Comparison of ENCODE assay signal across 1 cellular context in genomic region chr18:36771246-36771645, GRCh38.
TF ChIP-seq lines count a peak whose summit lies in the region.

No MANE protein-coding gene starts in this region.

TF ChIP-seq in GM23338, 12 proteins besides CTCF, POLR2A, EP300 and RAD21 (continued from another document):
- TF ChIP-seq ZNF462 (CRISPR knock-in tag; IDR thresholded peaks at IDR 0.05) (no peak), REST (IDR thresholded peaks at IDR 0.05; ENCODE audit: unreplicated experiment) (no peak), POLR2AphosphoS5 (IDR thresholded peaks at IDR 0.05; ENCODE audit: low read depth) (no peak)
